Comparison of ENCODE assay signal across 9 cellular contexts in the genomic region with DNA sequence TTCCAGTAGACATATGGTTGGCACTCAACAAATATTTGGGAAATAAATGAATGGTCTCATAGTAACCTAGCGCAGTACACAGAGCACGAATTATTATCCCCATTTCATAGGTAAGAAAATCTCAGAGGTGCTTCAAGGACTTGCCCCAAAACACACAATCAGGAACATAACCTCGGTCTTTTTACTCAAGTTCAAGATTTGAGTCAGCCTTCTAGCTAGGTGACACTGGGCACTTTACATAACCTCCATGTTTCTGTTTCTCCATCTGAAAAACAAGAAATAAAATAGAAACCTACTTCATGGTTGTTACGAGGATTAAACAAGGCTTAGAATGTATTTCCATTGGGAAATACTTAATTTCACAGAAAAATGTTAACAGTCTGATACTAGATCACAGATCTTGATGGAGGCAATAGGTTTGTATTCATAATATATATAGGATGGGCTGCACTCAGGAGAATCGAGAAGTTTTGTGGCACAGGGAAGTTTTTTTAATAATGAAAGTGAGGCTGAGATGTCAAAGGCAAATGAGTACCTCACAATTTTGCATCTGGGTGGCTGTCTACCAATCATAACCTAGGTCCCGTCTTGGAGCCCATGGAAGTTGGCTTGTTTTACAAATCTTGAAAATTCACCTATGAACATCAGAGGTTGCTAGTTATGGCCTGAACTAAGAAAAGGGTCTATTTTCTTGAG.
A peak's percentile ranks its signal among the peaks of the same experiment; 100 is the strongest.
DNase-seq lines count a peak whose midpoint lies in the region; ATAC-seq and TF ChIP-seq lines count a peak whose summit lies in the region.
"Had no signal": no experiment of that assay in that cellular context is flagged by ENCODE, and none has a peak within 500 bp of the region (broad histone marks: within the 10 kb centered on the region; RNA-seq: fewer than 3 reads in every experiment).

No MANE protein-coding gene starts in this region.

- H3K9me3 ChIP-seq in heart left ventricle (no peaks in the 10 kb centered on the region), right atrium auricular region (no peaks in the 10 kb centered on the region), esophagus muscularis mucosa (no peaks in the 10 kb centered on the region), uterus (no peaks in the 10 kb centered on the region)

- ATAC-seq in heart left ventricle (peak in 2 of 4 donors; percentile 18 to 19), HG03175 (IDR thresholded peaks at IDR 0.05; ENCODE audit: unreplicated experiment) (peak; percentile 77)

- H3K36me3 ChIP-seq in heart left ventricle (no peaks in the 10 kb centered on the region), right atrium auricular region (no peaks in the 10 kb centered on the region), esophagus muscularis mucosa (no peaks in the 10 kb centered on the region), uterus (no peaks in the 10 kb centered on the region)

- TF ChIP-seq EP300 in esophagus muscularis mucosa (IDR thresholded peaks at IDR 0.05): no peak

- DNase-seq in heart left ventricle (no peak), right atrium auricular region (ENCODE audit: low spot score) (no peak), esophagus muscularis mucosa (ENCODE audit: extremely low spot score) (no peak), uterus (no peak), NCI-H510A (lab: John Stamatoyannopoulos, UW) (no peak), DMS114 treated with DMSO at 0.1 percent for 48 hours (lab: John Stamatoyannopoulos, UW; ENCODE audit: unreplicated experiment) (no peak)
- no peak for DNase-seq in activated naive CD4-positive, alpha-beta T cell treated with Interleukin-2 at 50 U/mL for 16 hours

- no peak for TF ChIP-seq POLR2A in heart left ventricle (IDR thresholded peaks at IDR 0.05)
- no peak for TF ChIP-seq POLR2A in esophagus muscularis mucosa (IDR thresholded peaks at IDR 0.05; ENCODE audit: low read depth)
- TF ChIP-seq POLR2A in uterus (IDR thresholded peaks at IDR 0.05): no peak

- intact Hi-C loops in heart left ventricle (cut with DNase I) (loop anchor here (1.0 to 10.0 kb wide), 15 partner anchors 147 to 1287 kb away; a partner anchor contains a TSS), esophagus muscularis mucosa (cut with DNase I) (loop anchor here (2.0 to 10.0 kb wide), 4 partner anchors 147 to 429 kb away; a partner anchor contains a TSS), uterus (cut with DNase I; ENCODE audit: low total_unique reads) (no loop called here)

- H3K27me3 ChIP-seq in heart left ventricle: no peaks in the 10 kb centered on the region
- H3K27me3 ChIP-seq in right atrium auricular region: no peaks in the 10 kb centered on the region
- no peaks in the 10 kb centered on the region for H3K27me3 ChIP-seq in esophagus muscularis mucosa
- H3K27me3 ChIP-seq in uterus: no peaks in the 10 kb centered on the region

- TF ChIP-seq CTCF in heart left ventricle (IDR thresholded peaks at IDR 0.05) (no peak), right atrium auricular region (IDR thresholded peaks at IDR 0.05) (no peak), esophagus muscularis mucosa (IDR thresholded peaks at IDR 0.05) (no peak), uterus (IDR thresholded peaks at IDR 0.05) (no peak)

- H3K4me3 ChIP-seq in heart left ventricle (peak overlapping the region in 9 of 12 donors; percentile 10 to 51 (median 35)), right atrium auricular region (peak overlapping the region in 1 of 2 donors; percentile 33), esophagus muscularis mucosa (peak overlapping the region; percentile 28 to 49 (median 37)), uterus (peak overlapping the region; percentile 11 to 17)

- H3K27ac ChIP-seq in heart left ventricle: peak overlapping the region in 5 of 12 donors; percentile 44 to 77 (median 71)
- peak overlapping the region in 1 of 2 donors; percentile 64 for H3K27ac ChIP-seq in right atrium auricular region
- peak overlapping the region in 1 of 4 donors; percentile 66 for H3K27ac ChIP-seq in esophagus muscularis mucosa (replicated peaks in 1 of 4)
- H3K27ac ChIP-seq in uterus: peak overlapping the region in 1 of 2 donors; percentile 12
- H3K27ac ChIP-seq: VCaP had no signal

- H3K4me1 ChIP-seq in heart left ventricle: peaks cover 0 to 12% (median 4%) of the 10 kb centered on the region in 12 donors
- peaks cover 0 to 5% of the 10 kb centered on the region in 2 donors for H3K4me1 ChIP-seq in right atrium auricular region
- peaks cover 4 to 7% (median 5%) of the 10 kb centered on the region in 4 donors for H3K4me1 ChIP-seq in esophagus muscularis mucosa
- H3K4me1 ChIP-seq in uterus: no peaks in the 10 kb centered on the region

- 55 to 59% (median 57%) methylated on average over 6 of the region's 6 CpGs for WGBS in heart left ventricle, 4 donors
- 58% methylated on average over 6 of the region's 6 CpGs for WGBS in esophagus muscularis mucosa
